ENCODE assay signal across 19 cellular contexts in the genomic region with DNA sequence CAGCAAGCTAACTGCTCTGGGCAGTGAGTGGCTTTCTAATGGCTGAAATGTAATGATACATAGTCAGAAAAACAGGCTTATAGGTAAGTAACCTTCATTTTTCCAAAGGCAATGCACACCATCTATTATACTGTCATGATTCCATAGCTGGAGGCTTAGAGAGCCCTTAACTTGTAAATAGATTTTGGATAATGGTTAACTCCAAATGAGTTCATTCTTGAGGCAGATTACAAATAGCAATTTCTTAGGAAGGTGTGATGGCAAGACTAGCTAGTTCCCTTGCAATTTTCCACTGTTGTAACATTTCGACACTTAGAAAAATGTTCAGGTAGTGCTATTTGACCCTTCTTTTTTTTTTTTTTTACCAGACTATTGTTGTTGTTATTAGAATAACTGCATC.
DNase-seq lines count a peak whose midpoint lies in the region; ATAC-seq and TF ChIP-seq lines count a peak whose summit lies in the region.
"Had no signal": no experiment of that assay in that cellular context is flagged by ENCODE, and none has a peak within 500 bp of the region (broad histone marks: within the 10 kb centered on the region; RNA-seq: fewer than 3 reads in every experiment).

No MANE protein-coding gene starts in this region.

- no peak for ATAC-seq in stimulated activated naive CD8-positive, alpha-beta T cell treated with anti-CD3 and anti-CD28 coated beads, Interleukin-15, Interleukin-2, amounts not matched to agents 100 U/mL and 50 U/mL, for 24 hours
- ATAC-seq: A549, GM23338, HCT116 had no signal

- no peak for TF ChIP-seq CTCF in epithelial cell of proximal tubule (conservative IDR thresholded peaks at IDR 0.05; ENCODE audit: low read depth, low read length)

- no peak overlapping the region for H3K4me3 ChIP-seq in epithelial cell of proximal tubule (ENCODE audit: low read depth, low read length)
- H3K4me3 ChIP-seq: A549; BLaER1 treated with 17β-estradiol and CSF1 and Interleukin-3, amounts not matched to agents 10 nM and 100 nM; GM23338 had no signal

- peak; percentile 10 for DNase-seq in Caki2 (ENCODE audit: low read depth)
- DNase-seq in epithelial cell of proximal tubule (ENCODE audit: low read depth) = peak; percentile 16
- peak; percentile 45 for DNase-seq in kidney tubule cell (ENCODE audit: low spot score)
- no peak for DNase-seq in COR-L47 (lab: John Stamatoyannopoulos, UW)
- no peak for DNase-seq in activated naive CD4-positive, alpha-beta T cell (lab: John Stamatoyannopoulos, UW)
- no peak for DNase-seq in stimulated activated naive CD8-positive, alpha-beta T cell treated with anti-CD3 and anti-CD28 coated beads, Interleukin-15, Interleukin-2, amounts not matched to agents 100 U/mL and 50 U/mL, for 24 hours
- DNase-seq: 8988T; ACHN; AML-193; BE2C; CD4-positive, alpha-beta T cell; CD8-positive, alpha-beta memory T cell; DMS153; DND-41; H9 had no signal

- in situ Hi-C loops in Caki2 (cut with HindIII; ENCODE audit: low pct_unique_long_range_greater_than_20kb, low sequenced_read_pairs) = no loop called here

Comparison
In these comparisons a context has a peak if more than half of its experiments do, and no peak if none do; other contexts are left out.
1. DNase-seq: peak in Caki2 (single experiment), epithelial cell of proximal tubule (single experiment) and kidney tubule cell (single experiment); none in COR-L47 (single experiment), activated naive CD4-positive, alpha-beta T cell (0 of 4) and stimulated activated naive CD8-positive, alpha-beta T cell treated with anti-CD3 and anti-CD28 coated beads, Interleukin-15, Interleukin-2, amounts not matched to agents 100 U/mL and 50 U/mL, for 24 hours (single experiment).